In the genomic region with DNA sequence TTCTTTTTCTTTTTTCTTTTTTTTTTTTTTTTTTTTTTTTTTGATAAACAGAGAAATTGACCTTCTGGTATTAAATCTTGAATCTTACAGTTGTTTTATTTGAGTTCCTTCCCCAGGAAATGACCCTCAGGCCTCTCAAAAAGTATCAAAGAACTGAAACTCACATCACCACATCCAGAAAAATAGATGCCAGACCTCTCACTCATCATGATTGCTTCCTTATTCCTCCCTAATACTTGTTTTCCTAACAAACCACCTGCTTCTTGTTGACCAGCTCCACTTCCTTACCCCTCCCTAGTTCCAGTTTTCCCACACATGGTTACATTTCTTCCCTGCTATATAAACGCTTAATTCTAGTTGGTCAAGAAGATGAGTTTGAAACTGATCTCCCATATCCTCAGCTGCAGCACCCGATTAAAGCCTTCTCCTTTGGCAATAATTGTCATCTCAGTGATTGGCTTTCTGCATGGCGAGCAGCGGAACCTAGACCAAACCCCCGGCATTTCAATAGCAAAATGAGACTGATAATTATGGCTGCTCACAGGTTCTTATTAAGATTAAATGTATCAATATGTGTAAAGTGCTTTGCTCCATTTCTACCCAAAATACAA, we compare ENCODE assay signal across 31 cellular contexts.
"Had no signal": no experiment of that assay in that cellular context is flagged by ENCODE, and none has a peak within 500 bp of the region (broad histone marks: within the 10 kb centered on the region; RNA-seq: fewer than 3 reads in every experiment).

No MANE protein-coding gene starts in this region.

- H3K27me3 ChIP-seq: neural progenitor cell, ovary, spleen, stomach, testis, tibial artery, transverse colon, upper lobe of right lung, uterus had no signal

- H3K27ac ChIP-seq: neural progenitor cell, ovary, parathyroid adenoma, psoas muscle, skin epidermis, spleen, stomach, suprapubic skin, testis, tibial artery, transverse colon, upper lobe of right lung, uterus had no signal

- H3K4me1 ChIP-seq: neural progenitor cell, parathyroid adenoma, psoas muscle, spleen, stomach, suprapubic skin, testis, tibial artery, transverse colon, upper lobe of right lung, uterus had no signal

- H3K9ac ChIP-seq: neural progenitor cell, parathyroid adenoma had no signal

- DNase-seq: naive thymus-derived CD4-positive, alpha-beta T cell; natural killer cell; occipital lobe; ovary; posterior cingulate gyrus; psoas muscle; right cardiac atrium; spleen; stimulated activated CD4-positive, alpha-beta T cell treated with anti-CD3 and anti-CD28 coated beads, Interleukin-12 subunit alpha, Interleukin-12 subunit beta, amount 100 ng/mL, for 4 hours; stimulated activated CD4-positive, alpha-beta T cell treated with anti-CD3 and anti-CD28 coated beads, Interleukin-1b, Interleukin-23, amount 100 ng/mL, for 48 hours; stimulated activated CD4-positive, alpha-beta T cell treated with anti-CD3 and anti-CD28 coated beads, Interleukin-4, amount 100 ng/mL, for 1 hour; stimulated activated CD4-positive, alpha-beta T cell treated with anti-CD3 and anti-CD28 coated beads, Interleukin-4, amount 100 ng/mL, for 4 hours; stimulated activated CD8-positive, alpha-beta memory T cell treated with anti-CD3 and anti-CD28 coated beads, Interleukin-4, amount 100 ng/mL, for 48 hours; stimulated activated naive CD4-positive, alpha-beta T cell; stomach; testis; tibial artery; transverse colon; upper lobe of right lung; uterus had no signal

- H3K36me3 ChIP-seq: neural progenitor cell, ovary, spleen, stomach, suprapubic skin, tibial artery, transverse colon, upper lobe of right lung, uterus had no signal

- H3K27me3 Mint-ChIP-seq: naive thymus-derived CD4-positive, alpha-beta T cell; progenitor cell of endocrine pancreas; stimulated activated naive CD8-positive, alpha-beta T cell treated with anti-CD3 and anti-CD28 coated beads, Interleukin-15, Interleukin-2, amounts not matched to agents 100 ng/mL and 50 ng/mL, for 24 hours; type B pancreatic cell had no signal

- H3K4me3 ChIP-seq: neural progenitor cell, ovary, psoas muscle, skin epidermis, smooth muscle cell, spleen, stomach, suprapubic skin, testis, tibial artery, transverse colon, upper lobe of right lung, uterus had no signal

- H3K27ac Mint-ChIP-seq: naive thymus-derived CD4-positive, alpha-beta T cell; natural killer cell; nephron; neural progenitor cell; progenitor cell of endocrine pancreas; stimulated activated memory B cell treated with anti-CD40 and anti-IgM and Interleukin-4, amounts not matched to agents 10 μg/mL and 1 μg/mL and 100 μg/mL, for 72 hours; stimulated activated naive CD8-positive, alpha-beta T cell treated with anti-CD3 and anti-CD28 coated beads, Interleukin-15, Interleukin-2, amounts not matched to agents 100 ng/mL and 50 ng/mL, for 24 hours; type B pancreatic cell had no signal

- ATAC-seq: naive thymus-derived CD4-positive, alpha-beta T cell; natural killer cell; psoas muscle; right cardiac atrium; sciatic nerve; stimulated activated memory B cell treated with anti-CD40 and anti-IgM and Interleukin-4, amounts not matched to agents 10 μg/mL and 1 μg/mL and 100 μg/mL, for 72 hours; upper lobe of right lung had no signal

- H3K4me3 Mint-ChIP-seq: naive thymus-derived CD4-positive, alpha-beta T cell; natural killer cell; nephron; neural progenitor cell; stimulated activated memory B cell treated with anti-CD40 and anti-IgM and Interleukin-4, amounts not matched to agents 10 μg/mL and 1 μg/mL and 100 μg/mL, for 72 hours; stimulated activated naive CD8-positive, alpha-beta T cell treated with anti-CD3 and anti-CD28 coated beads, Interleukin-15, Interleukin-2, amounts not matched to agents 100 ng/mL and 50 ng/mL, for 24 hours; type B pancreatic cell had no signal

- H3K79me2 ChIP-seq: parathyroid adenoma had no signal

- H2AFZ ChIP-seq: neural progenitor cell, parathyroid adenoma had no signal

- H3K9me3 ChIP-seq: ovary, testis, upper lobe of right lung, uterus had no signal

- H3K36me3 Mint-ChIP-seq: neural progenitor cell; stimulated activated memory B cell treated with anti-CD40 and anti-IgM and Interleukin-4, amounts not matched to agents 10 μg/mL and 1 μg/mL and 100 μg/mL, for 72 hours; type B pancreatic cell had no signal

- H3K4me1 Mint-ChIP-seq: naive thymus-derived CD4-positive, alpha-beta T cell; natural killer cell; nephron; neural progenitor cell; stimulated activated memory B cell treated with anti-CD40 and anti-IgM and Interleukin-4, amounts not matched to agents 10 μg/mL and 1 μg/mL and 100 μg/mL, for 72 hours had no signal

- H3K4me2 ChIP-seq: neural progenitor cell, smooth muscle cell had no signal
